In genomic region chr4:130336585-130337217, GRCh38 we compare ENCODE assay signal across 8 cellular contexts.
DNase-seq lines count a peak whose midpoint lies in the region; ATAC-seq and TF ChIP-seq lines count a peak whose summit lies in the region.

No MANE protein-coding gene starts in this region.

- no peaks in the 10 kb centered on the region for H3K36me3 Mint-ChIP-seq in stimulated activated effector memory CD8-positive, alpha-beta T cell treated with anti-CD3 and anti-CD28 coated beads, Interleukin-12 subunit alpha, Interleukin-12 subunit beta, amount 100 ng/mL, for 72 hours

- peaks cover 11% of the 10 kb centered on the region for H3K9me3 Mint-ChIP-seq in stimulated activated effector memory CD8-positive, alpha-beta T cell treated with anti-CD3 and anti-CD28 coated beads, Interleukin-12 subunit alpha, Interleukin-12 subunit beta, amount 100 ng/mL, for 72 hours

- DNase-seq in SIG-M5 treated with dmso at 0.1 percent for 504 hours (lab: John Stamatoyannopoulos, UW; ENCODE audit: unreplicated experiment) (peak; percentile 42), SIG-M5 (lab: John Stamatoyannopoulos, UW) (no peak), NCI-H2029 (lab: John Stamatoyannopoulos, UW) (peak; percentile 47), fibroblast of pulmonary artery (ENCODE audit: low read depth) (peak; percentile 41), cortex of kidney (lab: John Stamatoyannopoulos, UW) (no peak)
- no peak for DNase-seq in stimulated activated effector memory CD8-positive, alpha-beta T cell treated with anti-CD3 and anti-CD28 coated beads, Interleukin-12 subunit alpha, Interleukin-12 subunit beta, amount 100 ng/mL, for 72 hours (ENCODE audit: low spot score in 2 of 2)

- TF ChIP-seq CTCF in fibroblast of pulmonary artery (IDR thresholded peaks at IDR 0.05; ENCODE audit: low read length, missing control alignments), result peak; percentile 54

- H3K27ac Mint-ChIP-seq in stimulated activated effector memory CD8-positive, alpha-beta T cell treated with anti-CD3 and anti-CD28 coated beads, Interleukin-12 subunit alpha, Interleukin-12 subunit beta, amount 100 ng/mL, for 72 hours, result no peak overlapping the region

- no peak overlapping the region for H3K4me3 Mint-ChIP-seq in stimulated activated effector memory CD8-positive, alpha-beta T cell treated with anti-CD3 and anti-CD28 coated beads, Interleukin-12 subunit alpha, Interleukin-12 subunit beta, amount 100 ng/mL, for 72 hours

- ATAC-seq in HG02678 (IDR thresholded peaks at IDR 0.05; ENCODE audit: unreplicated experiment) (peak; percentile 78), GM18873 (IDR thresholded peaks at IDR 0.05; ENCODE audit: low FRiP score, unreplicated experiment) (no peak)
- no peak for ATAC-seq in stimulated activated effector memory CD8-positive, alpha-beta T cell treated with anti-CD3 and anti-CD28 coated beads, Interleukin-12 subunit alpha, Interleukin-12 subunit beta, amount 100 ng/mL, for 72 hours

- H3K4me3 ChIP-seq in fibroblast of pulmonary artery (replicated peaks; ENCODE audit: low read depth, low read length), result no peak overlapping the region

- H3K4me1 Mint-ChIP-seq in stimulated activated effector memory CD8-positive, alpha-beta T cell treated with anti-CD3 and anti-CD28 coated beads, Interleukin-12 subunit alpha, Interleukin-12 subunit beta, amount 100 ng/mL, for 72 hours, result no peaks in the 10 kb centered on the region

Comparison
In these comparisons a context has a peak if more than half of its experiments do, and no peak if none do; other contexts are left out.
1. DNase-seq: peak in SIG-M5 treated with dmso at 0.1 percent for 504 hours (single experiment), NCI-H2029 (single experiment) and fibroblast of pulmonary artery (single experiment); none in SIG-M5 (single experiment), cortex of kidney (single experiment) and stimulated activated effector memory CD8-positive, alpha-beta T cell treated with anti-CD3 and anti-CD28 coated beads, Interleukin-12 subunit alpha, Interleukin-12 subunit beta, amount 100 ng/mL, for 72 hours (0 of 2).